ENCODE assay signal across 19 cellular contexts in the genomic region with DNA sequence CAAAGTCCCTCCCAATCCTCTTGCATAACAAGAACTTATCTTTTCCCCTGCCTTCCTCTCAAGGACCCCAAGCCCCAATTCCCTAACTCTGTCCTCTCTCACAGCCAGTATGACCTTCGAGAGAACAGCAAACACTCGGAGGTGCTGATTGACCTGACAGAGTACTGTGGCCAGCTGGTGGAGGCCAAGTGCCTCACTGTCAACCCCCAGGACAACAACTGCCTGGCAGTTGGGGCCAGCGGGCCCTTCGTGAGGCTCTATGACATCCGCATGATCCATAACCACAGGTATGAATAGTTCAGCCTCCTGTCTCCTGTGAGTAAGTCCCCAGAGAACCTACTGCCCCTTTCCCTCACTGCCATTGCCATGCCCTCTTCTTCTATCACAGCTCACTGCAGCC. TPM values are rescaled to one million over a fixed set of nuclear protein-coding genes. Genes with fewer than 3 reads are reported as not detected.
DNase-seq lines count a peak whose midpoint lies in the region; ATAC-seq and TF ChIP-seq lines count a peak whose summit lies in the region.
"Had no signal": no experiment of that assay in that cellular context is flagged by ENCODE, and none has a peak within 500 bp of the region (broad histone marks: within the 10 kb centered on the region; RNA-seq: fewer than 3 reads in every experiment).

No MANE protein-coding gene starts in this region.

- no peak overlapping the region for H2BK5ac ChIP-seq in IMR-90 (ENCODE audit: low read depth, low read length, poor library complexity, severe bottlenecking)
- no peak overlapping the region for H2BK5ac ChIP-seq in mesenchymal stem cell (ENCODE audit: low read depth, low read length, poor library complexity, severe bottlenecking)

- H3K4me3 ChIP-seq in IMR-90 (ENCODE audit: insufficient read depth, low read depth, low read length) = no peak overlapping the region
- H3K4me3 ChIP-seq in fibroblast of mammary gland (ENCODE audit: control insufficient read depth, low read depth, low read length) = no peak overlapping the region
- no peak overlapping the region for H3K4me3 ChIP-seq in mesenchymal stem cell (ENCODE audit: insufficient read depth in 1 of 2, low read depth in 1 of 2, low read length in 2 of 2)
- H3K4me3 ChIP-seq in ascending aorta = no peak overlapping the region

- no peak for ATAC-seq in IMR-90 (ENCODE audit: low read depth)
- no peak for ATAC-seq in GM19463 (IDR thresholded peaks at IDR 0.05; ENCODE audit: unreplicated experiment)
- no peak for ATAC-seq in activated CD4-positive, alpha-beta T cell treated with anti-CD3 and anti-CD28 coated beads for 36 hours
- ATAC-seq: naive thymus-derived CD4-positive, alpha-beta T cell had no signal

- H3K27me3 Mint-ChIP-seq in activated CD4-positive, alpha-beta T cell treated with anti-CD3 and anti-CD28 coated beads for 36 hours = no peaks in the 10 kb centered on the region
- H3K27me3 Mint-ChIP-seq: activated naive CD8-positive, alpha-beta T cell; naive thymus-derived CD4-positive, alpha-beta T cell had no signal

- no peak overlapping the region for H3K9ac ChIP-seq in IMR-90 (ENCODE audit: low read depth, low read length)
- H3K9ac ChIP-seq in mesenchymal stem cell (ENCODE audit: low read length) = no peak overlapping the region
- H3K9ac ChIP-seq: SK-N-SH had no signal

- H3K36me3 Mint-ChIP-seq in activated CD4-positive, alpha-beta T cell treated with anti-CD3 and anti-CD28 coated beads for 36 hours (ENCODE audit: low read depth) = peaks cover 10% of the 10 kb centered on the region

- H4K5ac ChIP-seq in IMR-90 (ENCODE audit: low read depth, low read length) = no peak overlapping the region

- peak overlapping the region; percentile 50; the same call in 1 of the 2 replicates for H2AK5ac ChIP-seq in IMR-90 (ENCODE audit: low read depth, low read length)
- no peak overlapping the region for H2AK5ac ChIP-seq in mesenchymal stem cell (ENCODE audit: low read length, severe bottlenecking)

- peak overlapping the region; percentile 6 for H2AFZ ChIP-seq in IMR-90 (replicated peaks; ENCODE audit: low read length, poor library complexity)
- H2AFZ ChIP-seq in mesenchymal stem cell (ENCODE audit: low read depth, low read length) = peak overlapping the region; percentile 10

- no TSS peak for BruUV-seq in IMR-90 (replicated peaks; lab: Mats Ljungman, UMichigan)

- no peaks in the 10 kb centered on the region for H4K20me1 ChIP-seq in IMR-90 (ENCODE audit: insufficient read depth, low read length)

- in situ Hi-C loops in IMR-90 (cut with MboI; ENCODE audit: low sequenced_read_pairs) = no loop called here

- no peak for TF ChIP-seq POLR2A in IMR-90 (IDR thresholded peaks at IDR 0.05; ENCODE audit: low read depth, low read length)

- DNase-seq in AG20443 (ENCODE audit: low spot score) (peak; percentile 52), IMR-90 (peak; percentile 49), fibroblast of mammary gland (ENCODE audit: low read depth) (peak; percentile 22), mesenchymal stem cell (peak; percentile 22), DMS79 (lab: John Stamatoyannopoulos, UW) (no peak), ascending aorta (ENCODE audit: low spot score in 2 of 2) (no peak)
- no peak for DNase-seq in activated CD4-positive, alpha-beta T cell treated with anti-CD3 and anti-CD28 coated beads for 36 hours
- DNase-seq: ACHN; activated CD4-positive, alpha-beta T cell treated with anti-CD3 and anti-CD28 coated beads, Interleukin-2, amount 50 U/mL, for 1 hour; activated T-cell treated with anti-CD3 and anti-CD28 coated beads, Interleukin-2, amount 50 U/mL, for 1 hour; effector CD8-positive, alpha-beta T cell; naive thymus-derived CD4-positive, alpha-beta T cell; NCI-H2029; NCI-H524; SK-N-SH; stimulated activated CD4-positive, alpha-beta T cell treated with anti-CD3 and anti-CD28 coated beads, Interleukin-12 subunit alpha, Interleukin-12 subunit beta, amount 100 ng/mL, for 4 hours; stimulated activated naive CD4-positive, alpha-beta T cell treated with Interleukin-2 at 50 U/mL for 16 hours had no signal

- H3K56ac ChIP-seq in IMR-90 (ENCODE audit: extremely low read depth, insufficient read depth, low read length) = no peak overlapping the region

- no peak overlapping the region for H3K27ac ChIP-seq in IMR-90 (ENCODE audit: insufficient read depth, low read length)
- no peak overlapping the region for H3K27ac ChIP-seq in mesenchymal stem cell (ENCODE audit: low read length, poor library complexity, severe bottlenecking)
- H3K27ac ChIP-seq in ascending aorta = no peak overlapping the region

- TF ChIP-seq RAD21 in IMR-90 (IDR thresholded peaks at IDR 0.05; ENCODE audit: low read length) = no peak

- H2BK120ac ChIP-seq in IMR-90 (ENCODE audit: low read depth, low read length) = no peak overlapping the region
- no peak overlapping the region for H2BK120ac ChIP-seq in mesenchymal stem cell (ENCODE audit: low read depth, low read length)

- H3K4me3 Mint-ChIP-seq in activated CD4-positive, alpha-beta T cell treated with anti-CD3 and anti-CD28 coated beads for 36 hours = no peak overlapping the region
- H3K4me3 Mint-ChIP-seq: activated naive CD8-positive, alpha-beta T cell had no signal

- H3K4me1 ChIP-seq in IMR-90 (ENCODE audit: control insufficient read depth, insufficient read depth, low read length) (no peaks in the 10 kb centered on the region), mesenchymal stem cell (ENCODE audit: control insufficient read depth, insufficient read depth, low read depth, low read length) (peaks cover 6% of the 10 kb centered on the region), ascending aorta (no peaks in the 10 kb centered on the region)

- H3K4ac ChIP-seq in IMR-90 (ENCODE audit: low read depth, low read length) (no peak overlapping the region), mesenchymal stem cell (ENCODE audit: low read depth in 1 of 2, low read length in 2 of 2) (no peak overlapping the region)

- peaks cover 15% of the 10 kb centered on the region for H3K36me3 ChIP-seq in IMR-90 (ENCODE audit: control insufficient read depth, insufficient read depth, low read length)
- H3K36me3 ChIP-seq in mesenchymal stem cell (ENCODE audit: control insufficient read depth in 1 of 2, insufficient read depth in 2 of 2, low read depth in 1 of 2, low read length in 2 of 2) = peaks cover 29 to 62% of the 10 kb centered on the region in 2 experiments
- H3K36me3 ChIP-seq in ascending aorta = peaks cover 54 to 74% of the 10 kb centered on the region in 2 donors

- H4K91ac ChIP-seq in IMR-90 (ENCODE audit: insufficient read depth, low read depth, low read length) = no peak overlapping the region
- no peak overlapping the region for H4K91ac ChIP-seq in mesenchymal stem cell (ENCODE audit: low read length)

- H3K9me3 ChIP-seq in IMR-90 (ENCODE audit: control insufficient read depth, insufficient read depth, low read length) = no peaks in the 10 kb centered on the region
- no peaks in the 10 kb centered on the region for H3K9me3 ChIP-seq in mesenchymal stem cell (ENCODE audit: control insufficient read depth, low read length)
- no peaks in the 10 kb centered on the region for H3K9me3 ChIP-seq in ascending aorta
- H3K9me3 ChIP-seq: SK-N-SH had no signal

- no peak overlapping the region for H3K27ac Mint-ChIP-seq in activated CD4-positive, alpha-beta T cell treated with anti-CD3 and anti-CD28 coated beads for 36 hours
- H3K27ac Mint-ChIP-seq: activated naive CD8-positive, alpha-beta T cell had no signal

- H2BK12ac ChIP-seq in mesenchymal stem cell (ENCODE audit: low read length in 2 of 2) = no peak overlapping the region

- dilution Hi-C loops in IMR-90 (cut with HindIII; ENCODE audit: low sequenced_read_pairs, unreplicated experiment) = no loop called here

- POLR2A ChIA-PET in IMR-90 (lab: Charles Lee; ENCODE audit: unreplicated experiment) = no interaction called here
- POLR2A ChIA-PET in activated CD4-positive, alpha-beta T cell treated with anti-CD3 and anti-CD28 coated beads for 36 hours (lab: Charles Lee) = no interaction called here

- no peak overlapping the region for H2BK15ac ChIP-seq in IMR-90 (ENCODE audit: low read depth, low read length)
- H2BK15ac ChIP-seq in mesenchymal stem cell (ENCODE audit: low read depth, poor library complexity, severe bottlenecking) = no peak overlapping the region

- no peak for TF ChIP-seq CTCF in IMR-90 (conservative IDR thresholded peaks at IDR 0.05; ENCODE audit: low read depth, low read length)
- no peak for TF ChIP-seq CTCF in fibroblast of mammary gland (conservative IDR thresholded peaks at IDR 0.05; ENCODE audit: control insufficient read depth, insufficient read depth, low read depth, low read length)
- no peak for TF ChIP-seq CTCF in ascending aorta (IDR thresholded peaks at IDR 0.05)

- no peaks in the 10 kb centered on the region for H3K4me1 Mint-ChIP-seq in activated CD4-positive, alpha-beta T cell treated with anti-CD3 and anti-CD28 coated beads for 36 hours

- H2BK20ac ChIP-seq in IMR-90 (ENCODE audit: low read depth, low read length) = peak overlapping the region; percentile 14; the same call in 1 of the 2 replicates

- H4K8ac ChIP-seq in IMR-90 (ENCODE audit: low read depth in 2 of 2, low read length in 2 of 2) (0 out of 4 replicates have a peak overlapping the region, but pooled peaks of 1 of the 2 experiments have one; percentile 33), mesenchymal stem cell (ENCODE audit: low read length) (no peak overlapping the region)

- H3K14ac ChIP-seq in IMR-90 (replicated peaks; ENCODE audit: low read depth, low read length) (peak overlapping the region; percentile 51; the same call in 1 of the 2 replicates), mesenchymal stem cell (ENCODE audit: low read length in 2 of 2) (no peak overlapping the region)

- H3K23ac ChIP-seq in IMR-90 (ENCODE audit: low read depth, low read length) = no peak overlapping the region
- no peak overlapping the region for H3K23ac ChIP-seq in mesenchymal stem cell (ENCODE audit: low read length in 2 of 2)

- H3K9me1 ChIP-seq in IMR-90 (ENCODE audit: insufficient read depth, low read length) = peaks cover 6% of the 10 kb centered on the region; the same call in 1 of the 2 replicates

- peak overlapping the region; percentile 72 for H2AK9ac ChIP-seq in IMR-90 (replicated peaks; ENCODE audit: low read depth, low read length, poor library complexity)

- H3K4me2 ChIP-seq in IMR-90 (ENCODE audit: low read depth, low read length) = no peak overlapping the region
- no peak overlapping the region for H3K4me2 ChIP-seq in mesenchymal stem cell (ENCODE audit: low read length, poor library complexity, severe bottlenecking)
- H3K4me2 ChIP-seq: SK-N-SH had no signal

- intact Hi-C loops in IMR-90 (cut with micrococcal nuclease) = no loop called here
- intact Hi-C loops in activated CD4-positive, alpha-beta T cell treated with anti-CD3 and anti-CD28 coated beads for 36 hours (cut with DNase I, micrococcal nuclease) = no loop called here
- intact Hi-C loops in ascending aorta (cut with DNase I) = no loop called here

- H3K79me1 ChIP-seq in IMR-90 (ENCODE audit: low read depth in 1 of 2, low read length in 2 of 2) (no peaks in the 10 kb centered on the region), mesenchymal stem cell (replicated peaks; ENCODE audit: low read length, poor library complexity, severe bottlenecking) (no peaks in the 10 kb centered on the region)

- WGBS in IMR-90 (ENCODE audit: extremely low coverage in 2 of 2, insufficient read length in 1 of 2), 2 experiments = 100% methylated on average over 2 of the region's 5 CpGs; no CpG with 5 or more reads in 1 of the 2 experiments
- 86% methylated on average over 5 of the region's 5 CpGs for WGBS in mesenchymal stem cell

- CTCF ChIA-PET in IMR-90 (lab: Yijun Ruan, JAX) = interaction anchor here (1.7 kb wide), 1 partner anchor 8 kb away, joined by 4 read pairs; no protein-coding TSS in a partner anchor
- CTCF ChIA-PET in activated CD4-positive, alpha-beta T cell treated with anti-CD3 and anti-CD28 coated beads for 36 hours (lab: Charles Lee) = interaction anchor here (1.1 to 10.8 kb wide), 5 partner anchors 9 to 246 kb away, joined by 4 to 81 read pairs (median 4); no protein-coding TSS in a partner anchor

- no peaks in the 10 kb centered on the region for H3K9me3 Mint-ChIP-seq in activated CD4-positive, alpha-beta T cell treated with anti-CD3 and anti-CD28 coated beads for 36 hours (ENCODE audit: low read depth)

- H3K18ac ChIP-seq in IMR-90 (ENCODE audit: low read depth, low read length) (no peak overlapping the region), mesenchymal stem cell (ENCODE audit: low read depth in 1 of 2, low read length in 2 of 2) (no peak overlapping the region)

- H3K27me3 ChIP-seq in IMR-90 (ENCODE audit: control insufficient read depth, insufficient read depth, low read length) (no peaks in the 10 kb centered on the region), mesenchymal stem cell (ENCODE audit: control insufficient read depth in 1 of 2, insufficient read depth in 1 of 2, low read length in 2 of 2) (no peaks in the 10 kb centered on the region), ascending aorta (no peaks in the 10 kb centered on the region)

RNA-seq across cellular contexts. Expression of a gene that starts 29.9 kb away (rescaled TPM):
- total RNA-seq in IMR-90 (2012; rRNA removed) (19.9 and 21.7 TPM in 2 replicates), ascending aorta (28.6 TPM)
- 54.1 and 56.4 TPM in 2 replicates for polyA plus RNA-seq in IMR-90 (2012; rRNA removed)
- polyA plus RNA-seq in IMR-90 (2012; cell fraction: cytosol; rRNA removed) = 29.4 and 68.9 TPM in 2 replicates
- 44.0 and 87.8 TPM in 2 replicates for polyA plus RNA-seq in IMR-90 (2012; cell fraction: nucleus; rRNA removed; ENCODE audit: low replicate concordance)
- polyA plus RNA-seq in mesenchymal stem cell (2013, experiment 1 of 2) = 37.1 TPM
- 36.1 TPM for polyA plus RNA-seq in mesenchymal stem cell (2013, experiment 2 of 2)
- total RNA-seq in activated CD4-positive, alpha-beta T cell treated with anti-CD3 and anti-CD28 coated beads for 36 hours = 10 to 100 TPM; 27.5 to 31.2 TPM

RNA-seq across cellular contexts. Expression of a gene that starts 49.7 kb away (rescaled TPM):
- 0.18 and 0.28 TPM in 2 replicates for total RNA-seq in IMR-90 (2012; rRNA removed)
- 1.0 and 1.3 TPM in 2 replicates for polyA plus RNA-seq in IMR-90 (2012; rRNA removed)
- polyA plus RNA-seq in IMR-90 (2012; cell fraction: cytosol; rRNA removed) = 0.24 and 1.0 TPM in 2 replicates
- polyA plus RNA-seq in IMR-90 (2012; cell fraction: nucleus; rRNA removed; ENCODE audit: low replicate concordance) = 9.3 and 16.4 TPM in 2 replicates
- 0.39 TPM for polyA plus RNA-seq in mesenchymal stem cell (2013, experiment 1 of 2)
- 0.59 TPM for polyA plus RNA-seq in mesenchymal stem cell (2013, experiment 2 of 2)
- total RNA-seq in activated CD4-positive, alpha-beta T cell treated with anti-CD3 and anti-CD28 coated beads for 36 hours = 10 to 100 TPM; 21.4 to 26.1 TPM
- total RNA-seq in ascending aorta = 0.21 TPM

RNA-seq across cellular contexts. Expression of a gene that starts 57.7 kb away (rescaled TPM):
- total RNA-seq in IMR-90 (2012; rRNA removed) (9.9 and 10.0 TPM in 2 replicates), ascending aorta (36.2 TPM)
- 15.2 and 16.4 TPM in 2 replicates for polyA plus RNA-seq in IMR-90 (2012; rRNA removed)
- 9.8 and 14.4 TPM in 2 replicates for polyA plus RNA-seq in IMR-90 (2012; cell fraction: cytosol; rRNA removed)
- 16.0 and 18.5 TPM in 2 replicates for polyA plus RNA-seq in IMR-90 (2012; cell fraction: nucleus; rRNA removed; ENCODE audit: low replicate concordance)
- 15.0 TPM for polyA plus RNA-seq in mesenchymal stem cell (2013, experiment 1 of 2)
- 14.6 TPM for polyA plus RNA-seq in mesenchymal stem cell (2013, experiment 2 of 2)
- total RNA-seq in activated CD4-positive, alpha-beta T cell treated with anti-CD3 and anti-CD28 coated beads for 36 hours = 10 to 100 TPM; 19.3 to 21.9 TPM

Comparison
In these comparisons a context has a peak if more than half of its experiments do, and no peak if none do; other contexts are left out.
1. DNase-seq: peak in AG20443 (single experiment), IMR-90 (single experiment), fibroblast of mammary gland (single experiment) and mesenchymal stem cell (single experiment); none in DMS79 (single experiment), activated CD4-positive, alpha-beta T cell treated with anti-CD3 and anti-CD28 coated beads for 36 hours (single experiment) and ascending aorta (0 of 2).
2. RNA of a gene that starts 49.7 kb away (total RNA-seq): 21.4 to 26.1 TPM in activated CD4-positive, alpha-beta T cell treated with anti-CD3 and anti-CD28 coated beads for 36 hours; 0.21 TPM in ascending aorta (single experiment) and 0.18 to 0.28 TPM in IMR-90; every median in the first group is over 10 times any median in the second.